In genomic region chr16:88453621-88454314, GRCh38 we compare ENCODE assay signal across 8 cellular contexts. TPM values are rescaled to one million over a fixed set of nuclear protein-coding genes. Genes with fewer than 3 reads are reported as not detected.
DNase-seq lines count a peak whose midpoint lies in the region; ATAC-seq and TF ChIP-seq lines count a peak whose summit lies in the region.

No MANE protein-coding gene starts in this region.

- H3K27ac Mint-ChIP-seq in chondrocyte (ENCODE audit: unreplicated experiment): no peak overlapping the region

- TF ChIP-seq CTCF in GM12875 (IDR thresholded peaks at IDR 0.05; ENCODE audit: borderline replicate concordance, insufficient read depth, low read depth, low read length): no peak
- TF ChIP-seq CTCF in chondrocyte (IDR thresholded peaks at IDR 0.05): no peak

- peaks cover 0 to 32% of the 10 kb centered on the region in 2 donors for H3K4me1 ChIP-seq in muscle layer of duodenum (ENCODE audit: control insufficient read depth in 1 of 2, insufficient read depth in 2 of 2, low read length in 2 of 2)

- no peaks in the 10 kb centered on the region for H3K27me3 Mint-ChIP-seq in chondrocyte (ENCODE audit: low read depth)

- H3K27me3 ChIP-seq in muscle layer of duodenum (ENCODE audit: low read depth, low read length): peaks cover 5% of the 10 kb centered on the region

- peak overlapping the region; percentile 70 for H3K4me3 Mint-ChIP-seq in chondrocyte (ENCODE audit: unreplicated experiment)

- no peaks in the 10 kb centered on the region for H3K9me3 ChIP-seq in muscle layer of duodenum (ENCODE audit: control insufficient read depth in 1 of 2, low read length in 2 of 2)

- no peaks in the 10 kb centered on the region for H3K36me3 Mint-ChIP-seq in chondrocyte (ENCODE audit: low read depth)

- peak; percentile 42 for DNase-seq in OCI-M1 (lab: John Stamatoyannopoulos, UW)
- no peak for DNase-seq in chondrocyte (ENCODE audit: low spot score)
- no peak for DNase-seq in SK-N-DZ (ENCODE audit: low spot score)
- no peak for DNase-seq in DMS79 treated with DMSO at 0.1 percent for 48 hours (lab: John Stamatoyannopoulos, UW)

- no peak overlapping the region for H3K27ac ChIP-seq in muscle layer of duodenum (ENCODE audit: low read length)

- H3K4me3 ChIP-seq in GM12875 (ENCODE audit: low read depth, low read length) (peak overlapping the region; percentile 67), muscle layer of duodenum (ENCODE audit: low read depth in 1 of 2, low read length in 2 of 2) (peak overlapping the region; percentile 68 to 73)

- ATAC-seq in HG02610 (IDR thresholded peaks at IDR 0.05; ENCODE audit: unreplicated experiment) (no peak), HG03565 (IDR thresholded peaks at IDR 0.05; ENCODE audit: unreplicated experiment) (no peak)

- no peaks in the 10 kb centered on the region for H3K36me3 ChIP-seq in muscle layer of duodenum (ENCODE audit: control insufficient read depth in 1 of 2, insufficient read depth in 2 of 2, low read length in 2 of 2)

- H3K4me1 Mint-ChIP-seq in chondrocyte (ENCODE audit: low read depth): peaks cover 14% of the 10 kb centered on the region

- H3K9me3 Mint-ChIP-seq in chondrocyte (ENCODE audit: low read depth): no peaks in the 10 kb centered on the region

RNA-seq across cellular contexts. Expression of gene ZFPM1, which starts 0.7 kb away (rescaled TPM):
- total RNA-seq in chondrocyte: 4.4 to 7.6 TPM (median 7.0 TPM) in 3 replicates
- polyA plus RNA-seq in SK-N-DZ (2014; cell fraction: cytosol; rRNA removed): 2.1 and 2.4 TPM in 2 replicates
- 1.6 and 3.0 TPM in 2 replicates for polyA plus RNA-seq in SK-N-DZ (2014; cell fraction: nucleus; rRNA removed)
